ENCODE assay signal across 8 cellular contexts in genomic region chr1:16243936-16244649, GRCh38. TPM values are rescaled to one million over a fixed set of nuclear protein-coding genes. Genes with fewer than 3 reads are reported as not detected.
A peak's percentile ranks its signal among the peaks of the same experiment; 100 is the strongest.
DNase-seq lines count a peak whose midpoint lies in the region; ATAC-seq, FAIRE-seq and TF ChIP-seq lines count a peak whose summit lies in the region.

No MANE protein-coding gene starts in this region.

- intact Hi-C loops in psoas muscle (cut with DNase I) = loop anchor here (1.0 to 10.0 kb wide), 5 partner anchors 15 to 167 kb away; partner anchors contain the start of gene FBXO42 (in 1 of the 2)

- H3K4me3 ChIP-seq in cardiac muscle cell (no peak overlapping the region), psoas muscle (no peak overlapping the region)

- TF ChIP-seq CTCF in GM12801 (IDR thresholded peaks at IDR 0.05; ENCODE audit: extremely low read depth, insufficient read length) (peak; percentile 93), cardiac muscle cell (IDR thresholded peaks at IDR 0.05; ENCODE audit: low read depth, low read length) (peak; percentile 88), psoas muscle (IDR thresholded peaks at IDR 0.05) (peak; percentile 80)

- FAIRE-seq in urothelium cell line (lab: Jason Lieb, UNC) = no peak

- H3K4me1 ChIP-seq in cardiac muscle cell (ENCODE audit: low read depth) (peaks cover 9% of the 10 kb centered on the region), psoas muscle (peaks cover 23% of the 10 kb centered on the region)

- H3K36me3 ChIP-seq in cardiac muscle cell = peaks cover 4% of the 10 kb centered on the region
- peaks cover 0 to 10% of the 10 kb centered on the region in 2 donors for H3K36me3 ChIP-seq in psoas muscle (ENCODE audit: insufficient read depth in 1 of 2, low read depth in 1 of 2)

- H3K27me3 ChIP-seq in cardiac muscle cell (no peaks in the 10 kb centered on the region), psoas muscle (ENCODE audit: insufficient read depth in 3 of 3, low read length in 2 of 3) (no peaks in the 10 kb centered on the region)

- peak; percentile 64 to 69 (median 66) for ATAC-seq in psoas muscle
- ATAC-seq in HG03460 (IDR thresholded peaks at IDR 0.05; ENCODE audit: unreplicated experiment) = no peak

- H3K27ac ChIP-seq in cardiac muscle cell (no peak overlapping the region), psoas muscle (no peak overlapping the region)

- DNase-seq in NCI-H1092 treated with DMSO at 0.1 percent for 48 hours (lab: John Stamatoyannopoulos, UW) (peak; percentile 73), SKM-1 treated with dmso at 0.1 percent for 144 hours (lab: John Stamatoyannopoulos, UW; ENCODE audit: unreplicated experiment) (peak; percentile 67), cardiac muscle cell (ENCODE audit: low read depth in 1 of 2, low spot score in 1 of 2) (peak; percentile 83 to 89), psoas muscle (peak; percentile 78 to 83), urothelium cell line (ENCODE audit: low spot score) (peak; percentile 74)
- peak; percentile 76 for DNase-seq in activated naive CD4-positive, alpha-beta T cell treated with anti-CD3 and anti-CD28 coated beads, Interleukin-2, amount 50 U/mL, for 16 hours

- WGBS in psoas muscle, 3 donors = 18 to 27% (median 23%) methylated on average over 8 of the region's 8 CpGs

- H3K9me3 ChIP-seq in cardiac muscle cell (ENCODE audit: low read depth) (no peaks in the 10 kb centered on the region), psoas muscle (no peaks in the 10 kb centered on the region)

RNA-seq across cellular contexts. Expression of gene CPLANE2, which starts 7.1 kb away (rescaled TPM):
- 20.5 and 26.5 TPM in 2 replicates for total RNA-seq in cardiac muscle cell
- 7.2 and 9.1 TPM in 2 replicates for polyA plus RNA-seq in cardiac muscle cell
- total RNA-seq in psoas muscle = 1 to 10 TPM; 1.0 to 5.1 (median 4.6) TPM
- 1 to 10 TPM; 1.4 to 7.4 (median 4.0) TPM for polyA plus RNA-seq in psoas muscle

RNA-seq across cellular contexts. Expression of gene ARHGEF19, which starts 31.6 kb away (rescaled TPM):
- total RNA-seq in cardiac muscle cell (3.5 and 4.0 TPM in 2 replicates), psoas muscle (1 to 10 TPM; 1.1 to 1.8 (median 1.3) TPM)
- polyA plus RNA-seq in cardiac muscle cell (6.7 and 11.6 TPM in 2 replicates), psoas muscle (1 to 10 TPM in 2 of 3 donors, under 1 TPM in 1; 0.99 to 2.4 (median 1.3) TPM)
